Comparison of ENCODE assay signal across 22 cellular contexts in the genomic region with DNA sequence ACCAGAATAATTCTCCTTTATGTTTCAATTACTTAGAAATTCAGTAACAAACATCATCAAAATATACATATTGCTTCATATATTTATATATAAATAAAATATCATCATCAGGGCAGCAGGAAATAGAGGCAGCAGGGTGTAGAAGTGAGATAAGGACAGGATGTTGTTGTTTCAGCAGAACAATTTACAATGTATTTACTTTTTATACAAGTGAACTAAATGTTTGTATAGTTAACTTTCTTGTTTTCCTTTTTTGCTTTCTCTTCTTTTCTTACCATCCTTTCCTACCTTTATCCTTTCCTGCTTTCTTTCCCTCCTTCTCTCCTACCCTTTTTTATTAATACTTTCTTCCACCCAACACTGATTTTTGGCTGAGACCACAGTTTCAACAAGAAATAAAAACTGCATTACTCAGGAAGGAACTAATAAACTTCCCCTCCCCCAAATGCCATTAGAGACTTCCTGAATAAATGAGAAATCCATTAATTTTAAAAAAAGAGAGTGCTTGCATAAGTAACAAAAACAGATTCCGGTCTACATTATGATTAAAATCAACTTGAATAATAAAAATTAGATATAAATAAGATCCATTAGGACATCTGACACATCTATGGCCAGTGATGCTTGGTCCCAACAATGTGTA.
DNase-seq lines count a peak whose midpoint lies in the region; ATAC-seq and FAIRE-seq lines count a peak whose summit lies in the region.
"Had no signal": no experiment of that assay in that cellular context is flagged by ENCODE, and none has a peak within 500 bp of the region (broad histone marks: within the 10 kb centered on the region; RNA-seq: fewer than 3 reads in every experiment).

No MANE protein-coding gene starts in this region.

- FAIRE-seq in endometrium (lab: Jason Lieb, UNC): peak; percentile 29
- FAIRE-seq: urothelium cell line had no signal

- peaks cover 27% of the 10 kb centered on the region for H3K4me1 Mint-ChIP-seq in activated T-cell treated with anti-CD3 and anti-CD28 coated beads, Interleukin-2, amount 50 U/mL, for 72 hours (ENCODE audit: low read depth)
- peaks cover 27% of the 10 kb centered on the region for H3K4me1 Mint-ChIP-seq in activated T-cell treated with anti-CD3 and anti-CD28 coated beads, Interleukin-2, amount 50 U/mL, for 24 hours (ENCODE audit: low read depth)

- DNase-seq in activated T-cell treated with anti-CD3 and anti-CD28 coated beads, Interleukin-2, amount 50 U/mL, for 72 hours: no peak
- DNase-seq in activated T-cell treated with anti-CD3 and anti-CD28 coated beads, Interleukin-2, amount 50 U/mL, for 24 hours: no peak
- DNase-seq in NCI-H748 (lab: John Stamatoyannopoulos, UW; ENCODE audit: unreplicated experiment): peak; percentile 12
- DNase-seq in pulmonary artery endothelial cell (ENCODE audit: low read depth, low spot score): peak; percentile 27
- no peak for DNase-seq in H4 (ENCODE audit: low spot score)
- no peak for DNase-seq in NAMALWA (ENCODE audit: low spot score)
- DNase-seq in stimulated activated CD4-positive, alpha-beta T cell treated with anti-CD3 and anti-CD28 coated beads, Interleukin-4, amount 100 ng/mL, for 24 hours: no peak
- DNase-seq: activated CD8-positive, alpha-beta memory T cell treated with anti-CD3 and anti-CD28 coated beads for 24 hours; activated naive CD4-positive, alpha-beta T cell treated with anti-CD3 and anti-CD28 coated beads, Interleukin-2, amount 10 ng/mL, durations not matched to agents 7 days and 5 days; activated T-cell treated with anti-CD3 and anti-CD28 coated beads, Interleukin-2, amount 50 U/mL, for 4 hours; dorsolateral prefrontal cortex; heart right ventricle; left ventricle myocardium superior; NCI-H2081 treated with DMSO at 0.1 percent for 48 hours; NCI-H524 treated with DMSO at 0.1 percent for 48 hours; psoas muscle; RPMI8226; stimulated activated CD4-positive, alpha-beta T cell treated with anti-CD3 and anti-CD28 coated beads, Interleukin-2, amount 100 ng/mL, for 24 hours had no signal

- peak overlapping the region; percentile 72 for H3K27ac Mint-ChIP-seq in activated T-cell treated with anti-CD3 and anti-CD28 coated beads, Interleukin-2, amount 50 U/mL, for 72 hours
- H3K27ac Mint-ChIP-seq in activated T-cell treated with anti-CD3 and anti-CD28 coated beads, Interleukin-2, amount 50 U/mL, for 24 hours: no peak overlapping the region
- H3K27ac Mint-ChIP-seq: activated naive CD4-positive, alpha-beta T cell treated with anti-CD3 and anti-CD28 coated beads, Interleukin-2, amount 10 ng/mL, durations not matched to agents 7 days and 5 days; stimulated activated memory B cell treated with anti-CD40 and anti-IgM and Interleukin-4, amounts not matched to agents 10 μg/mL and 1 μg/mL and 100 μg/mL, for 72 hours had no signal

- H3K27me3 Mint-ChIP-seq in activated T-cell treated with anti-CD3 and anti-CD28 coated beads, Interleukin-2, amount 50 U/mL, for 72 hours (ENCODE audit: low read depth): no peaks in the 10 kb centered on the region
- no peaks in the 10 kb centered on the region for H3K27me3 Mint-ChIP-seq in activated T-cell treated with anti-CD3 and anti-CD28 coated beads, Interleukin-2, amount 50 U/mL, for 24 hours
- H3K27me3 Mint-ChIP-seq: activated naive CD4-positive, alpha-beta T cell treated with anti-CD3 and anti-CD28 coated beads, Interleukin-2, amount 10 ng/mL, durations not matched to agents 7 days and 5 days; stimulated activated memory B cell treated with anti-CD40 and anti-IgM and Interleukin-4, amounts not matched to agents 10 μg/mL and 1 μg/mL and 100 μg/mL, for 72 hours had no signal

- H3K36me3 Mint-ChIP-seq in activated T-cell treated with anti-CD3 and anti-CD28 coated beads, Interleukin-2, amount 50 U/mL, for 72 hours (ENCODE audit: insufficient read depth in 2 of 2): no peaks in the 10 kb centered on the region
- peaks cover 5% of the 10 kb centered on the region for H3K36me3 Mint-ChIP-seq in activated T-cell treated with anti-CD3 and anti-CD28 coated beads, Interleukin-2, amount 50 U/mL, for 24 hours (ENCODE audit: low read depth)
- H3K36me3 Mint-ChIP-seq: activated naive CD4-positive, alpha-beta T cell treated with anti-CD3 and anti-CD28 coated beads, Interleukin-2, amount 10 ng/mL, durations not matched to agents 7 days and 5 days had no signal

- H3K9me3 Mint-ChIP-seq in activated T-cell treated with anti-CD3 and anti-CD28 coated beads, Interleukin-2, amount 50 U/mL, for 72 hours: peaks cover 0 to 2% of the 10 kb centered on the region in 2 donors
- H3K9me3 Mint-ChIP-seq in activated T-cell treated with anti-CD3 and anti-CD28 coated beads, Interleukin-2, amount 50 U/mL, for 24 hours: no peaks in the 10 kb centered on the region
- H3K9me3 Mint-ChIP-seq: activated naive CD4-positive, alpha-beta T cell treated with anti-CD3 and anti-CD28 coated beads, Interleukin-2, amount 10 ng/mL, durations not matched to agents 7 days and 5 days; activated T-cell treated with anti-CD3 and anti-CD28 coated beads, Interleukin-2, amount 50 U/mL, for 4 hours; CD14-positive monocyte; stimulated activated memory B cell treated with anti-CD40 and anti-IgM and Interleukin-4, amounts not matched to agents 10 μg/mL and 1 μg/mL and 100 μg/mL, for 72 hours had no signal

- H3K4me3 Mint-ChIP-seq in activated T-cell treated with anti-CD3 and anti-CD28 coated beads, Interleukin-2, amount 50 U/mL, for 72 hours: no peak overlapping the region
- H3K4me3 Mint-ChIP-seq in activated T-cell treated with anti-CD3 and anti-CD28 coated beads, Interleukin-2, amount 50 U/mL, for 24 hours: no peak overlapping the region
- H3K4me3 Mint-ChIP-seq: activated naive CD4-positive, alpha-beta T cell treated with anti-CD3 and anti-CD28 coated beads, Interleukin-2, amount 10 ng/mL, durations not matched to agents 7 days and 5 days; activated T-cell treated with anti-CD3 and anti-CD28 coated beads, Interleukin-2, amount 50 U/mL, for 4 hours; CD14-positive monocyte; stimulated activated memory B cell treated with anti-CD40 and anti-IgM and Interleukin-4, amounts not matched to agents 10 μg/mL and 1 μg/mL and 100 μg/mL, for 72 hours had no signal

- ATAC-seq in activated T-cell treated with anti-CD3 and anti-CD28 coated beads, Interleukin-2, amount 50 U/mL, for 72 hours (replicated peaks in 1 of 2): no peak
- ATAC-seq: activated T-cell treated with anti-CD3 and anti-CD28 coated beads, Interleukin-2, amount 50 U/mL, for 4 hours; left ventricle myocardium superior; stimulated activated memory B cell treated with anti-CD40 and anti-IgM and Interleukin-4, amounts not matched to agents 10 μg/mL and 1 μg/mL and 100 μg/mL, for 72 hours had no signal

Comparison
In these comparisons a context has a peak if more than half of its experiments do, and no peak if none do; other contexts are left out.
1. DNase-seq: peak in NCI-H748 (single experiment) and pulmonary artery endothelial cell (single experiment); none in activated T-cell treated with anti-CD3 and anti-CD28 coated beads, Interleukin-2, amount 50 U/mL, for 72 hours (0 of 2), activated T-cell treated with anti-CD3 and anti-CD28 coated beads, Interleukin-2, amount 50 U/mL, for 24 hours (single experiment), H4 (single experiment), NAMALWA (single experiment) and stimulated activated CD4-positive, alpha-beta T cell treated with anti-CD3 and anti-CD28 coated beads, Interleukin-4, amount 100 ng/mL, for 24 hours (single experiment).